ENCODE assay signal across 10 cellular contexts in the genomic region with DNA sequence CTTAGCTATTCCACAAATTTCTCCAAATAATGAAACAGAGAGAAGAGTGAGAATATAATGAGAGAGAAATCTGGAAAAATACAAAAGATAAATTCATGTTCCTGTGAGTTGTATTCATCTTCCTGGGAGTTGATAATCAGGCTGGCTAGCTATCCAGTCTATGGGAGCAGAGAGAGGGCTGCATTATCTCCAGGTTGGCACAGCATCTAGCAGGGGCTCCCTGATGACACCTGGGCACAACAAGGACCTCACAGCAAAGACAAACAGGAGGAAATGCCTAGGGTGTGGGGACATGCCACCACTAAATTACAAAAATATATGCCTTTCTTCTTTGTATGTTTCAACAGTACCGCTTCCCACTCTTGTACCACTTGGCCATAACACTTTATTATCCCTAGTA. TPM values are rescaled to one million over a fixed set of nuclear protein-coding genes. Genes with fewer than 3 reads are reported as not detected.
DNase-seq lines count a peak whose midpoint lies in the region; ATAC-seq and TF ChIP-seq lines count a peak whose summit lies in the region.
"Had no signal": no experiment of that assay in that cellular context is flagged by ENCODE, and none has a peak within 500 bp of the region (broad histone marks: within the 10 kb centered on the region; RNA-seq: fewer than 3 reads in every experiment).

No MANE protein-coding gene starts in this region.

- peaks cover 63% of the 10 kb centered on the region for H3K4me1 Mint-ChIP-seq in activated T-cell treated with anti-CD3 and anti-CD28 coated beads, Interleukin-2, amount 50 U/mL, for 4 hours (ENCODE audit: low read depth)
- H3K4me1 Mint-ChIP-seq in activated T-helper 2 cell treated with anti-CD3 and anti-CD28 coated beads, Interferon-gamma antibody, Interleukin-2, Interleukin-4, amounts not matched to agents 10 μg/mL and 5 μg/mL and 100 μg/mL, durations not matched to agents 14 hours and 24 hours and 36 hours (ENCODE audit: low read depth): peaks cover 55% of the 10 kb centered on the region

- H3K9me3 Mint-ChIP-seq in activated T-cell treated with anti-CD3 and anti-CD28 coated beads, Interleukin-2, amount 50 U/mL, for 4 hours: no peaks in the 10 kb centered on the region
- H3K9me3 Mint-ChIP-seq in activated T-helper 2 cell treated with anti-CD3 and anti-CD28 coated beads, Interferon-gamma antibody, Interleukin-2, Interleukin-4, amounts not matched to agents 10 μg/mL and 5 μg/mL and 100 μg/mL, durations not matched to agents 14 hours and 24 hours and 36 hours: no peaks in the 10 kb centered on the region

- H3K9me3 ChIP-seq in left lung (no peaks in the 10 kb centered on the region), thoracic aorta (no peaks in the 10 kb centered on the region)

- no peaks in the 10 kb centered on the region for H3K27me3 ChIP-seq in left lung
- no peaks in the 10 kb centered on the region for H3K27me3 ChIP-seq in thoracic aorta (replicated peaks; ENCODE audit: insufficient read depth)

- H3K27ac ChIP-seq in left lung (peak overlapping the region; percentile 15 to 91), thoracic aorta (peak overlapping the region; percentile 96 to 97)

- H3K27ac Mint-ChIP-seq in activated T-helper 2 cell treated with anti-CD3 and anti-CD28 coated beads, Interferon-gamma antibody, Interleukin-2, Interleukin-4, amounts not matched to agents 10 μg/mL and 5 μg/mL and 100 μg/mL, durations not matched to agents 14 hours and 24 hours and 36 hours: peak overlapping the region; percentile 68

- H3K27me3 Mint-ChIP-seq in activated T-cell treated with anti-CD3 and anti-CD28 coated beads, Interleukin-2, amount 50 U/mL, for 4 hours (ENCODE audit: low read depth): peaks cover 8% of the 10 kb centered on the region
- peaks cover 10% of the 10 kb centered on the region for H3K27me3 Mint-ChIP-seq in activated T-helper 2 cell treated with anti-CD3 and anti-CD28 coated beads, Interferon-gamma antibody, Interleukin-2, Interleukin-4, amounts not matched to agents 10 μg/mL and 5 μg/mL and 100 μg/mL, durations not matched to agents 14 hours and 24 hours and 36 hours (ENCODE audit: low read depth)

- H3K4me3 Mint-ChIP-seq in activated T-cell treated with anti-CD3 and anti-CD28 coated beads, Interleukin-2, amount 50 U/mL, for 4 hours: peak overlapping the region; percentile 92
- H3K4me3 Mint-ChIP-seq in activated T-helper 2 cell treated with anti-CD3 and anti-CD28 coated beads, Interferon-gamma antibody, Interleukin-2, Interleukin-4, amounts not matched to agents 10 μg/mL and 5 μg/mL and 100 μg/mL, durations not matched to agents 14 hours and 24 hours and 36 hours (ENCODE audit: low read depth): peak overlapping the region; percentile 83

- no peaks in the 10 kb centered on the region for H3K36me3 ChIP-seq in left lung
- H3K36me3 ChIP-seq in thoracic aorta: no peaks in the 10 kb centered on the region

- intact Hi-C loops in activated T-helper 2 cell treated with anti-CD3 and anti-CD28 coated beads, Interferon-gamma antibody, Interleukin-2, Interleukin-4, amounts not matched to agents 10 μg/mL and 5 μg/mL and 100 μg/mL, durations not matched to agents 14 hours and 24 hours and 36 hours (cut with micrococcal nuclease): loop anchor here (2.0 to 5.0 kb wide), 2 partner anchors 143 to 196 kb away; a partner anchor contains a TSS
- intact Hi-C loops in left lung (cut with DNase I): no loop called here

- ATAC-seq in activated T-cell treated with anti-CD3 and anti-CD28 coated beads, Interleukin-2, amount 50 U/mL, for 4 hours: no peak
- no peak for ATAC-seq in left lung
- ATAC-seq in thoracic aorta (ENCODE audit: insufficient number of reproducible peaks, low FRiP score, low read depth): no peak
- ATAC-seq in GM19351 (IDR thresholded peaks at IDR 0.05; ENCODE audit: unreplicated experiment): no peak

- H3K36me3 Mint-ChIP-seq in activated T-cell treated with anti-CD3 and anti-CD28 coated beads, Interleukin-2, amount 50 U/mL, for 4 hours (ENCODE audit: insufficient read depth): peaks cover 7% of the 10 kb centered on the region
- H3K36me3 Mint-ChIP-seq in activated T-helper 2 cell treated with anti-CD3 and anti-CD28 coated beads, Interferon-gamma antibody, Interleukin-2, Interleukin-4, amounts not matched to agents 10 μg/mL and 5 μg/mL and 100 μg/mL, durations not matched to agents 14 hours and 24 hours and 36 hours (ENCODE audit: low read depth): peaks cover 3% of the 10 kb centered on the region

- H3K4me1 ChIP-seq in left lung (peaks cover 22 to 69% of the 10 kb centered on the region in 2 donors), thoracic aorta (ENCODE audit: control insufficient read depth in 1 of 2, low read depth in 2 of 2) (peaks cover 32 to 64% of the 10 kb centered on the region in 2 donors)

- TF ChIP-seq CTCF in left lung (IDR thresholded peaks at IDR 0.05) (no peak), thoracic aorta (IDR thresholded peaks at IDR 0.05) (no peak)

- H3K4me3 ChIP-seq in left lung (peak overlapping the region in 1 of 2 donors; percentile 87), thoracic aorta (peak overlapping the region; percentile 95)

- DNase-seq in activated T-cell treated with anti-CD3 and anti-CD28 coated beads, Interleukin-2, amount 50 U/mL, for 4 hours: no peak
- no peak for DNase-seq in activated T-cell treated with anti-CD3 and anti-CD28 coated beads, Interleukin-2, amount 50 U/mL, for 1 hour
- DNase-seq in activated T-helper 2 cell treated with anti-CD3 and anti-CD28 coated beads, Interferon-gamma antibody, Interleukin-2, Interleukin-4, amounts not matched to agents 10 μg/mL and 5 μg/mL and 100 μg/mL, durations not matched to agents 14 hours and 24 hours and 36 hours (ENCODE audit: low spot score): no peak
- DNase-seq in left lung: no peak
- no peak for DNase-seq in thoracic aorta (ENCODE audit: low spot score)
- DNase-seq in NCI-H1417 (lab: John Stamatoyannopoulos, UW): no peak
- no peak for DNase-seq in NCI-H128 (lab: John Stamatoyannopoulos, UW; ENCODE audit: unreplicated experiment)
- DNase-seq: AML-193, NCI-H526 had no signal

RNA-seq across cellular contexts. Expression of a gene that starts 1.9 kb away (rescaled TPM):
- total RNA-seq in activated T-cell treated with anti-CD3 and anti-CD28 coated beads, Interleukin-2, amount 50 U/mL, for 4 hours: 10 to 100 TPM; 25.7 to 33.8 (median 27.6) TPM
- 22.3 and 22.7 TPM in 2 replicates for total RNA-seq in activated T-helper 2 cell treated with anti-CD3 and anti-CD28 coated beads, Interferon-gamma antibody, Interleukin-2, Interleukin-4, amounts not matched to agents 10 μg/mL and 5 μg/mL and 100 μg/mL, durations not matched to agents 14 hours and 24 hours and 36 hours
- total RNA-seq in left lung: 10 to 100 TPM; 23.0 to 32.6 TPM
- 10 to 100 TPM; 43.6 to 48.1 TPM for total RNA-seq in thoracic aorta

RNA-seq across cellular contexts. Expression of a gene that starts 50.4 kb away (rescaled TPM):
- total RNA-seq in activated T-cell treated with anti-CD3 and anti-CD28 coated beads, Interleukin-2, amount 50 U/mL, for 4 hours: not detected
- not detected in 2 replicates for total RNA-seq in activated T-helper 2 cell treated with anti-CD3 and anti-CD28 coated beads, Interferon-gamma antibody, Interleukin-2, Interleukin-4, amounts not matched to agents 10 μg/mL and 5 μg/mL and 100 μg/mL, durations not matched to agents 14 hours and 24 hours and 36 hours
- total RNA-seq in left lung (1 to 10 TPM in 1 of 2 donors, under 1 TPM in 1; 0.12 to 1.2 TPM), thoracic aorta (not detected)
